In the genomic region with DNA sequence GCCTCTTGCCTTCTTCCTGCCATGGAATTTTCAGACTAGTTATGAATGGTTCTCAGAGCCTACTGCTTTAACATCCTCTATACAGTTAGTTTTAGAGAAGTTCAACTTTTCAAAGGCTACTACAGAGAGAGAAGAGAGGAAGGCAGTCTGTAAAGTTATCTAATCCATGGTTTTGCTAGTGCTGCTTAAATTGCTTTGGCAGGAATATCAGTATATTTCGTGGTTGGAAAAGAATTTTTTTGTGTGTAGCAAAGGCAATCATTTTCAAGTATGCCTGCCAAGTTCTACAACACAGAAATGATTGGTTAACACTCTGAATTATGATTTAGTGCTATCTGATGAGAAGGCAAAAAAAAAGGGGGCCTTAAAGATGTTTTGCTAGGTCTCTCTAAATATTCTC, we compare ENCODE assay signal across 33 cellular contexts.
"Had no signal": no experiment of that assay in that cellular context is flagged by ENCODE, and none has a peak within 500 bp of the region (broad histone marks: within the 10 kb centered on the region; RNA-seq: fewer than 3 reads in every experiment).

No MANE protein-coding gene starts in this region.

- H3K36me3 Mint-ChIP-seq: stimulated activated effector memory CD8-positive, alpha-beta T cell treated with anti-CD3 and anti-CD28 coated beads, Interleukin-12 subunit alpha, Interleukin-12 subunit beta, amount 100 ng/mL, for 72 hours had no signal

- H3K27me3 Mint-ChIP-seq: activated CD4-positive, alpha-beta memory T cell treated with anti-CD3 and anti-CD28 coated beads, Interleukin-2, amount 10 ng/mL, durations not matched to agents 7 days and 5 days; activated CD4-positive, alpha-beta T cell treated with anti-CD3 and anti-CD28 coated beads, Interleukin-2, amount 10 ng/mL, durations not matched to agents 24 days and 14 days; natural killer cell treated with Interleukin-12 subunit alpha and Interleukin-12 subunit beta and Interleukin-15 and Interleukin-18, amount 100 ng/mL, for 72 hours; progenitor cell of endocrine pancreas; stimulated activated naive CD8-positive, alpha-beta T cell treated with anti-CD3 and anti-CD28 coated beads, Interleukin-15, Interleukin-2, amounts not matched to agents 100 ng/mL and 50 ng/mL, for 24 hours had no signal

- H3K9me3 Mint-ChIP-seq: activated naive CD4-positive, alpha-beta T cell treated with anti-CD3 and anti-CD28 coated beads, Interleukin-2, amount 50 U/mL, for 72 hours; natural killer cell treated with Interleukin-12 subunit alpha and Interleukin-12 subunit beta and Interleukin-15 and Interleukin-18, amount 100 ng/mL, for 72 hours; stimulated activated effector memory CD8-positive, alpha-beta T cell treated with anti-CD3 and anti-CD28 coated beads, Interleukin-12 subunit alpha, Interleukin-12 subunit beta, amount 100 ng/mL, for 72 hours; stimulated activated naive CD8-positive, alpha-beta T cell treated with anti-CD3 and anti-CD28 coated beads, Interleukin-15, Interleukin-2, amounts not matched to agents 100 ng/mL and 50 ng/mL, for 24 hours had no signal

- H3K4me1 Mint-ChIP-seq: activated CD4-positive, alpha-beta memory T cell treated with anti-CD3 and anti-CD28 coated beads, Interleukin-2, amount 10 ng/mL, durations not matched to agents 7 days and 5 days; activated CD4-positive, alpha-beta T cell treated with anti-CD3 and anti-CD28 coated beads, Interleukin-2, amount 10 ng/mL, durations not matched to agents 24 days and 14 days; stimulated activated effector memory CD8-positive, alpha-beta T cell treated with anti-CD3 and anti-CD28 coated beads, Interleukin-12 subunit alpha, Interleukin-12 subunit beta, amount 100 ng/mL, for 72 hours had no signal

- H3K4me3 ChIP-seq: breast epithelium, esophagus squamous epithelium, gastrocnemius medialis, left ventricle myocardium inferior, lung, mucosa of descending colon, ovary, right lobe of liver, skin epidermis, suprapubic skin, tibial artery, upper lobe of right lung had no signal

- H3K9me3 ChIP-seq: breast epithelium, esophagus squamous epithelium, gastrocnemius medialis, mucosa of descending colon, ovary, right lobe of liver, suprapubic skin, tibial artery, upper lobe of right lung had no signal

- H3K4me3 Mint-ChIP-seq: activated CD4-positive, alpha-beta memory T cell treated with anti-CD3 and anti-CD28 coated beads, Interleukin-2, amount 10 ng/mL, durations not matched to agents 7 days and 5 days; activated CD4-positive, alpha-beta T cell treated with anti-CD3 and anti-CD28 coated beads, Interleukin-2, amount 10 ng/mL, durations not matched to agents 24 days and 14 days; activated T-cell treated with anti-CD3 and anti-CD28 coated beads, Interleukin-2, amount 50 U/mL, for 4 hours; natural killer cell treated with Interleukin-12 subunit alpha and Interleukin-12 subunit beta and Interleukin-15 and Interleukin-18, amount 100 ng/mL, for 72 hours; stimulated activated effector memory CD8-positive, alpha-beta T cell treated with anti-CD3 and anti-CD28 coated beads, Interleukin-12 subunit alpha, Interleukin-12 subunit beta, amount 100 ng/mL, for 72 hours; stimulated activated naive CD8-positive, alpha-beta T cell treated with anti-CD3 and anti-CD28 coated beads, Interleukin-15, Interleukin-2, amounts not matched to agents 100 ng/mL and 50 ng/mL, for 24 hours had no signal

- H3K36me3 ChIP-seq: breast epithelium, ovary, right lobe of liver had no signal

- H3K4me1 ChIP-seq: breast epithelium, esophagus squamous epithelium, gastrocnemius medialis, left ventricle myocardium inferior, right lobe of liver, suprapubic skin, upper lobe of right lung had no signal

- H3K27ac Mint-ChIP-seq: activated CD4-positive, alpha-beta memory T cell treated with anti-CD3 and anti-CD28 coated beads, Interleukin-2, amount 10 ng/mL, durations not matched to agents 7 days and 5 days; activated CD4-positive, alpha-beta T cell treated with anti-CD3 and anti-CD28 coated beads, Interleukin-2, amount 10 ng/mL, durations not matched to agents 24 days and 14 days; activated naive CD4-positive, alpha-beta T cell treated with anti-CD3 and anti-CD28 coated beads, Interleukin-2, amount 50 U/mL, for 72 hours; activated T-helper 2 cell treated with anti-CD3 and anti-CD28 coated beads, Interferon-gamma antibody, Interleukin-2, Interleukin-4, amounts not matched to agents 10 μg/mL and 5 μg/mL and 100 μg/mL, durations not matched to agents 14 hours and 24 hours and 36 hours; natural killer cell treated with Interleukin-12 subunit alpha and Interleukin-12 subunit beta and Interleukin-15 and Interleukin-18, amount 100 ng/mL, for 72 hours; progenitor cell of endocrine pancreas; stimulated activated effector memory CD8-positive, alpha-beta T cell treated with anti-CD3 and anti-CD28 coated beads, Interleukin-12 subunit alpha, Interleukin-12 subunit beta, amount 100 ng/mL, for 72 hours; stimulated activated naive CD8-positive, alpha-beta T cell treated with anti-CD3 and anti-CD28 coated beads, Interleukin-15, Interleukin-2, amounts not matched to agents 100 ng/mL and 50 ng/mL, for 24 hours had no signal

- H3K27ac ChIP-seq: breast epithelium, esophagus squamous epithelium, gastrocnemius medialis, left ventricle myocardium inferior, ovary, right lobe of liver, skin epidermis, suprapubic skin, tibial artery, upper lobe of right lung had no signal

- FAIRE-seq: colon, islet of Langerhans had no signal

- ATAC-seq: activated naive CD4-positive, alpha-beta T cell treated with anti-CD3 and anti-CD28 coated beads, Interleukin-2, amount 50 U/mL, for 72 hours; activated T-cell treated with anti-CD3 and anti-CD28 coated beads, Interleukin-2, amount 50 U/mL, for 4 hours; gastrocnemius medialis; mucosa of descending colon; natural killer cell treated with Interleukin-12 subunit alpha and Interleukin-12 subunit beta and Interleukin-15 and Interleukin-18, amount 100 ng/mL, for 72 hours; right lobe of liver; stimulated activated effector memory CD8-positive, alpha-beta T cell treated with anti-CD3 and anti-CD28 coated beads, Interleukin-12 subunit alpha, Interleukin-12 subunit beta, amount 100 ng/mL, for 72 hours; upper lobe of right lung had no signal

- H3K27me3 ChIP-seq: breast epithelium, esophagus squamous epithelium, gastrocnemius medialis, ovary, right lobe of liver, suprapubic skin, tibial artery, upper lobe of right lung had no signal

- DNase-seq: activated CD4-positive, alpha-beta memory T cell treated with anti-CD3 and anti-CD28 coated beads, Interleukin-2, amount 10 ng/mL, durations not matched to agents 7 days and 5 days; activated CD4-positive, alpha-beta T cell treated with anti-CD3 and anti-CD28 coated beads, Interleukin-2, amount 10 ng/mL, durations not matched to agents 24 days and 14 days; activated CD4-positive, CD25-positive, alpha-beta regulatory T cell treated with anti-CD3 and anti-CD28 coated beads, Interleukin-2, amount 50 U/mL, for 72 hours; activated naive CD4-positive, alpha-beta T cell; activated T-cell treated with anti-CD3 and anti-CD28 coated beads, Interleukin-2, amount 50 U/mL, for 4 hours; anterior cingulate cortex; central memory CD4-positive, alpha-beta T cell; dermis blood vessel endothelial cell; effector CD4-positive, alpha-beta T cell; esophagus squamous epithelium; gastrocnemius medialis; glutamatergic neuron; left ventricle myocardium inferior; mesendoderm; mucosa of descending colon; ovary; right lobe of liver; stimulated activated CD4-positive, alpha-beta T cell treated with anti-CD3 and anti-CD28 coated beads, Interleukin-4, amount 100 ng/mL, for 24 hours; T-helper 2 cell; tibial artery; upper lobe of right lung had no signal
